Comparison of ENCODE assay signal across 9 cellular contexts in genomic region chr16:3113765-3114479, GRCh38. TPM values are rescaled to one million over a fixed set of nuclear protein-coding genes. Genes with fewer than 3 reads are reported as not detected.
A peak's percentile ranks its signal among the peaks of the same experiment; 100 is the strongest.
DNase-seq lines count a peak whose midpoint lies in the region; ATAC-seq, FAIRE-seq and TF ChIP-seq lines count a peak whose summit lies in the region.
"Had no signal": no experiment of that assay in that cellular context is flagged by ENCODE, and none has a peak within 500 bp of the region (broad histone marks: within the 10 kb centered on the region; RNA-seq: fewer than 3 reads in every experiment).

No MANE protein-coding gene starts in this region.

- TF ChIP-seq EP300 in A549 (IDR thresholded peaks at IDR 0.05): no peak

- H3K27ac ChIP-seq in A549: no peak overlapping the region
- H3K27ac ChIP-seq in MM.1S (ENCODE audit: low read length): no peak overlapping the region
- H3K27ac ChIP-seq in muscle layer of duodenum (ENCODE audit: low read length): no peak overlapping the region

- no peaks in the 10 kb centered on the region for H3K9me2 ChIP-seq in MM.1S (replicated peaks; ENCODE audit: insufficient read depth, low read length)

- no peak overlapping the region for H2AFZ ChIP-seq in MM.1S (ENCODE audit: low read length)

- H3K27ac Mint-ChIP-seq in dendritic cell treated with granulocyte-macrophage colony-stimulating factor and Interleukin-4, amounts not matched to agents 40 ng/mL and 50 ng/mL, for 4 days: peak overlapping the region; percentile 67
- H3K27ac Mint-ChIP-seq: CD4-positive, alpha-beta T cell had no signal

- H3K4me1 ChIP-seq in A549: peaks cover 18% of the 10 kb centered on the region
- H3K4me1 ChIP-seq in MM.1S (ENCODE audit: low read length): peaks cover 7% of the 10 kb centered on the region; the same call in 1 of the 2 replicates
- H3K4me1 ChIP-seq in muscle layer of duodenum (ENCODE audit: control insufficient read depth in 1 of 2, insufficient read depth in 2 of 2, low read length in 2 of 2): peaks cover 4 to 19% of the 10 kb centered on the region in 2 donors

- ATAC-seq in A549: 0 out of 6 replicates have a peak, but pooled peaks of 1 of the 2 experiments have one; percentile 12

- H3K9me3 ChIP-seq in A549: no peaks in the 10 kb centered on the region
- no peaks in the 10 kb centered on the region for H3K9me3 ChIP-seq in MM.1S (replicated peaks; ENCODE audit: insufficient read depth, low read length)
- H3K9me3 ChIP-seq in muscle layer of duodenum (ENCODE audit: control insufficient read depth in 1 of 2, low read length in 2 of 2): no peaks in the 10 kb centered on the region

- H3K9ac ChIP-seq in MM.1S (ENCODE audit: low read length): no peak overlapping the region

- peak overlapping the region; percentile 84 for H3K4me3 ChIP-seq in A549
- no peak overlapping the region for H3K4me3 ChIP-seq in MM.1S (ENCODE audit: low read length)
- peak overlapping the region; percentile 90 to 91 for H3K4me3 ChIP-seq in muscle layer of duodenum (ENCODE audit: low read depth in 1 of 2, low read length in 2 of 2)

- H3K36me3 ChIP-seq in MM.1S (replicated peaks; ENCODE audit: insufficient read depth, low read length) (no peaks in the 10 kb centered on the region), muscle layer of duodenum (ENCODE audit: control insufficient read depth in 1 of 2, insufficient read depth in 2 of 2, low read length in 2 of 2) (peaks cover 5 to 29% of the 10 kb centered on the region in 2 donors)

- TF ChIP-seq CTCF in A549 (IDR thresholded peaks at IDR 0.05) (no peak), MM.1S (IDR thresholded peaks at IDR 0.05; ENCODE audit: low read length) (no peak)

- H3K9me3 Mint-ChIP-seq in dendritic cell treated with granulocyte-macrophage colony-stimulating factor and Interleukin-4, amounts not matched to agents 40 ng/mL and 50 ng/mL, for 4 days: no peaks in the 10 kb centered on the region
- H3K9me3 Mint-ChIP-seq: CD4-positive, alpha-beta T cell had no signal

- H3K4me2 ChIP-seq in A549 (peak overlapping the region; percentile 87), MM.1S (ENCODE audit: low read depth, low read length) (peak overlapping the region; percentile 86; the same call in 1 of the 2 replicates)

- peaks cover 8% of the 10 kb centered on the region for H3K27me3 ChIP-seq in MM.1S (replicated peaks; ENCODE audit: insufficient read depth, low read length)
- no peaks in the 10 kb centered on the region for H3K27me3 ChIP-seq in muscle layer of duodenum (ENCODE audit: low read depth, low read length)

- FAIRE-seq in A549 (lab: Jason Lieb, UNC): no peak

- intact Hi-C loops in dendritic cell treated with granulocyte-macrophage colony-stimulating factor and Interleukin-4, amounts not matched to agents 40 ng/mL and 50 ng/mL, for 4 days (cut with micrococcal nuclease): no loop called here
- intact Hi-C loops in head of caudate nucleus (cut with DNase I): no loop called here

- H3K27me3 Mint-ChIP-seq in dendritic cell treated with granulocyte-macrophage colony-stimulating factor and Interleukin-4, amounts not matched to agents 40 ng/mL and 50 ng/mL, for 4 days: peaks cover 22% of the 10 kb centered on the region
- H3K27me3 Mint-ChIP-seq: CD4-positive, alpha-beta T cell had no signal

- CTCF ChIA-PET in A549 (lab: Yijun Ruan, JAX): interaction anchor here (0.6 to 6.5 kb wide), 9 partner anchors 8 to 87 kb away, joined by 3 to 46 read pairs (median 6); partner anchors contain the start of gene IL32

- TF ChIP-seq RAD21 in A549 (conservative IDR thresholded peaks at IDR 0.05 in 1 of 2, IDR thresholded peaks at IDR 0.05 in 1 of 2): no peak

- H3K79me2 ChIP-seq in MM.1S (ENCODE audit: low read length): no peaks in the 10 kb centered on the region

- WGBS in A549 (ENCODE audit: missing lambda C conversion rate): 59% methylated on average over 17 of the region's 17 CpGs

- POLR2A ChIA-PET in A549 (lab: Yijun Ruan, JAX): interaction anchor here (0.5 to 2.1 kb wide), 2 partner anchors 21 to 47 kb away, joined by 3 to 10 read pairs; partner anchors contain the start of gene ZNF213

- H3K4me3 Mint-ChIP-seq in dendritic cell treated with granulocyte-macrophage colony-stimulating factor and Interleukin-4, amounts not matched to agents 40 ng/mL and 50 ng/mL, for 4 days: no peak overlapping the region
- H3K4me3 Mint-ChIP-seq: CD4-positive, alpha-beta T cell had no signal

- TF ChIP-seq POLR2A in A549 (IDR thresholded peaks at IDR 0.05; ENCODE audit: low read length): no peak

- no peaks in the 10 kb centered on the region for H4K20me1 ChIP-seq in MM.1S (ENCODE audit: insufficient read depth, low read length)

- DNase-seq in A549 (ENCODE audit: low read depth in 1 of 2, low spot score in 1 of 2) (peak in 1 of 2 experiments; percentile 35), MM.1S (no peak), head of caudate nucleus (no peak), mucosa of gallbladder (ENCODE audit: low spot score) (no peak)
- DNase-seq in activated naive CD4-positive, alpha-beta T cell treated with anti-CD3 and anti-CD28 coated beads, Interleukin-2, amount 50 U/mL, for 16 hours: no peak
- no peak for DNase-seq in activated T-cell treated with anti-CD3 and anti-CD28 coated beads, Interleukin-2, amount 50 U/mL, for 1 hour
- DNase-seq: CD4-positive, alpha-beta T cell had no signal

- H3K4me1 Mint-ChIP-seq in dendritic cell treated with granulocyte-macrophage colony-stimulating factor and Interleukin-4, amounts not matched to agents 40 ng/mL and 50 ng/mL, for 4 days (ENCODE audit: low read depth): peaks cover 26% of the 10 kb centered on the region

- peaks cover 55% of the 10 kb centered on the region for H3K36me3 Mint-ChIP-seq in dendritic cell treated with granulocyte-macrophage colony-stimulating factor and Interleukin-4, amounts not matched to agents 40 ng/mL and 50 ng/mL, for 4 days (ENCODE audit: low read depth)

- no peaks in the 10 kb centered on the region for H3F3A ChIP-seq in MM.1S (ENCODE audit: insufficient read depth, low read length)

TF ChIP-seq in A549, 52 proteins besides CTCF, POLR2A, EP300 and RAD21 (continues in another document):
- TF ChIP-seq HMGXB4 (CRISPR knock-in tag; IDR thresholded peaks at IDR 0.05; ENCODE audit: borderline replicate concordance) (no peak), CBX8 (IDR thresholded peaks at IDR 0.05) (no peak), CBX2 (IDR thresholded peaks at IDR 0.05; ENCODE audit: borderline replicate concordance, low read depth) (no peak), HOXB5 (CRISPR knock-in tag; IDR thresholded peaks at IDR 0.05) (no peak), EHMT2 (IDR thresholded peaks at IDR 0.05; ENCODE audit: low read depth) (no peak), ELK1 (IDR thresholded peaks at IDR 0.05; ENCODE audit: low read depth, low read length) (no peak)

RNA-seq across cellular contexts. Expression of gene ZNF205, which starts 1.5 kb away (rescaled TPM):
- polyA plus RNA-seq in A549 (2011; rRNA removed): 3.1 and 4.3 TPM in 2 replicates
- 14.1 and 22.4 TPM in 2 replicates for polyA plus RNA-seq in A549 (2012; cell fraction: cytosol; rRNA removed)
- 19.0 and 35.0 TPM in 2 replicates for polyA plus RNA-seq in A549 (2012; cell fraction: nucleus; rRNA removed)
- polyA plus RNA-seq in A549 (2017; fragmentation: RNase III; extraction: RNeasy Plus Mini Kit Qiagen cat#74134 plus additional on column Dnase treatment): 8.5 to 9.6 TPM (median 9.2 TPM) in 3 replicates
- 2.6 and 3.3 TPM in 2 replicates for polyA minus RNA-seq in A549 (2011; rRNA and poly(A)+ RNA removed)
- 14.2 TPM for total RNA-seq in mucosa of gallbladder
- total RNA-seq: CD4-positive, alpha-beta T cell had no signal

RNA-seq across cellular contexts. Expression of gene ZSCAN10, which starts 14.8 kb away (rescaled TPM):
- polyA plus RNA-seq in A549 (2011; rRNA removed): 0.08 and 0.09 TPM in 2 replicates
- not detected in 2 replicates for polyA plus RNA-seq in A549 (2012; cell fraction: cytosol; rRNA removed)
- polyA plus RNA-seq in A549 (2012; cell fraction: nucleus; rRNA removed): 0.12 TPM in 1 of 2 replicates, not detected in the other
- not detected in 3 replicates for polyA plus RNA-seq in A549 (2017; fragmentation: RNase III; extraction: RNeasy Plus Mini Kit Qiagen cat#74134 plus additional on column Dnase treatment)
- not detected in 2 replicates for polyA minus RNA-seq in A549 (2011; rRNA and poly(A)+ RNA removed)
- total RNA-seq in mucosa of gallbladder: 0.37 TPM

RNA-seq across cellular contexts. Expression of gene ZNF213, which starts 20.9 kb away (rescaled TPM):
- 0.72 and 1.8 TPM in 2 replicates for polyA plus RNA-seq in A549 (2011; rRNA removed)
- polyA plus RNA-seq in A549 (2012; cell fraction: cytosol; rRNA removed): 0.79 and 1.8 TPM in 2 replicates
- polyA plus RNA-seq in A549 (2012; cell fraction: nucleus; rRNA removed): 2.2 and 2.3 TPM in 2 replicates
- 5.9 to 6.2 TPM (median 6.1 TPM) in 3 replicates for polyA plus RNA-seq in A549 (2017; fragmentation: RNase III; extraction: RNeasy Plus Mini Kit Qiagen cat#74134 plus additional on column Dnase treatment)
- 2.4 and 3.4 TPM in 2 replicates for polyA minus RNA-seq in A549 (2011; rRNA and poly(A)+ RNA removed)
- total RNA-seq in mucosa of gallbladder: 18.4 TPM

RNA-seq across cellular contexts. Expression of gene IL32, which starts 48.5 kb away (rescaled TPM):
- polyA plus RNA-seq in A549 (2011; rRNA removed) (8.9 and 12.4 TPM in 2 replicates), A549 (2017; fragmentation: RNase III; extraction: RNeasy Plus Mini Kit Qiagen cat#74134 plus additional on column Dnase treatment) (18.8 to 32.0 TPM (median 20.2 TPM) in 3 replicates)
- polyA plus RNA-seq in A549 (2012; cell fraction: cytosol; rRNA removed): 12.0 and 13.2 TPM in 2 replicates
- 12.0 and 15.8 TPM in 2 replicates for polyA plus RNA-seq in A549 (2012; cell fraction: nucleus; rRNA removed)
- 4.7 and 8.6 TPM in 2 replicates for polyA minus RNA-seq in A549 (2011; rRNA and poly(A)+ RNA removed)
- 134 TPM for total RNA-seq in mucosa of gallbladder
